Comparison of ENCODE assay signal across 8 cellular contexts in genomic region chr5:142324377-142324870, GRCh38. TPM values are rescaled to one million over a fixed set of nuclear protein-coding genes. Genes with fewer than 3 reads are reported as not detected.
DNase-seq lines count a peak whose midpoint lies in the region; ATAC-seq and TF ChIP-seq lines count a peak whose summit lies in the region.

No MANE protein-coding gene starts in this region.

- H3K9me3 ChIP-seq in esophagus squamous epithelium = no peaks in the 10 kb centered on the region
- no peaks in the 10 kb centered on the region for H3K9me3 ChIP-seq in osteoblast (ENCODE audit: low read depth, low read length)

- H4K20me1 ChIP-seq in osteoblast (ENCODE audit: insufficient read depth, low read length) = peaks cover 28% of the 10 kb centered on the region

- POLR2A ChIA-PET in T-cell (lab: Charles Lee) = interaction anchor here in 1 of 2 donors (0.6 to 0.7 kb wide), 2 partner anchors 16 to 150 kb away, joined by 3 read pairs; no protein-coding TSS in a partner anchor

- peak overlapping the region; percentile 76 to 89 (median 86) for H3K27ac ChIP-seq in esophagus squamous epithelium
- H3K27ac ChIP-seq in osteoblast (ENCODE audit: low read depth, low read length) = peak overlapping the region; percentile 95

- 1 to 5% methylated on average over 13 to 33 of the region's 42 CpGs for WGBS in esophagus squamous epithelium, 2 donors

- CTCF ChIA-PET in T-cell (lab: Charles Lee) = interaction anchor here (0.6 to 0.7 kb wide), 5 partner anchors 98 to 1504 kb away, joined by 3 to 7 read pairs (median 4); no protein-coding TSS in a partner anchor

- DNase-seq in AG09319 (ENCODE audit: extremely low read depth, low read depth) = no peak
- DNase-seq in T-cell = peak in 9 of 34 experiments; percentile 1 to 38 (median 7)
- no peak for DNase-seq in esophagus squamous epithelium (lab: John Stamatoyannopoulos, UW)
- DNase-seq in osteoblast (ENCODE audit: insufficient read length, low spot score, missing footprints) = peak; percentile 84
- DNase-seq in NCI-H1092 (lab: John Stamatoyannopoulos, UW) = no peak

- H3K4me1 Mint-ChIP-seq in T-cell = peaks cover 32 to 40% (median 34%) of the 10 kb centered on the region in 3 donors

- no peak for TF ChIP-seq POLR2A in esophagus squamous epithelium (IDR thresholded peaks at IDR 0.05)

- peaks cover 79% of the 10 kb centered on the region for H3K79me2 ChIP-seq in osteoblast (ENCODE audit: insufficient read depth, low read length)

- peak; percentile 34 for ATAC-seq in GM18861 (IDR thresholded peaks at IDR 0.05; ENCODE audit: unreplicated experiment)
- peak; percentile 40 for ATAC-seq in HG03066 (IDR thresholded peaks at IDR 0.05; ENCODE audit: low read depth, unreplicated experiment)
- peak; percentile 60 to 76 (median 63) for ATAC-seq in T-cell (replicated peaks in 1 of 4)
- ATAC-seq in HG03025 (IDR thresholded peaks at IDR 0.05; ENCODE audit: low FRiP score, unreplicated experiment) = no peak

- H3K9me3 Mint-ChIP-seq in T-cell = no peaks in the 10 kb centered on the region

- H3K4me1 ChIP-seq in esophagus squamous epithelium = peaks cover 22 to 77% (median 23%) of the 10 kb centered on the region in 3 donors
- peaks cover 64% of the 10 kb centered on the region for H3K4me1 ChIP-seq in osteoblast (ENCODE audit: insufficient read depth, low read length)

- intact Hi-C loops in esophagus squamous epithelium (cut with DNase I) = no loop called here

- peaks cover 0 to 71% (median 2%) of the 10 kb centered on the region in 4 donors for H3K27me3 ChIP-seq in esophagus squamous epithelium
- H3K27me3 ChIP-seq in osteoblast (ENCODE audit: insufficient read depth, low read length) = no peaks in the 10 kb centered on the region

- peak overlapping the region; percentile 83 for H2AFZ ChIP-seq in osteoblast (ENCODE audit: low read length)

- H3K36me3 ChIP-seq in esophagus squamous epithelium (no peaks in the 10 kb centered on the region), osteoblast (ENCODE audit: insufficient read depth, low read length) (no peaks in the 10 kb centered on the region)

- no peaks in the 10 kb centered on the region for H3K36me3 Mint-ChIP-seq in T-cell

- H3K27me3 Mint-ChIP-seq in T-cell = peaks cover 60 to 76% of the 10 kb centered on the region in 2 donors

- H3K4me3 ChIP-seq in esophagus squamous epithelium (peak overlapping the region; percentile 47 to 72 (median 60)), osteoblast (ENCODE audit: insufficient read depth, low read length) (peak overlapping the region; percentile 89)

- TF ChIP-seq CTCF in AG09319 (IDR thresholded peaks at IDR 0.05; ENCODE audit: low read depth, low read length) = peak; percentile 23
- peak in 4 of 6 experiments; percentile 22 to 41 (median 31) for TF ChIP-seq CTCF in esophagus squamous epithelium (IDR thresholded peaks at IDR 0.05)
- no peak for TF ChIP-seq CTCF in osteoblast (IDR thresholded peaks at IDR 0.05; ENCODE audit: extremely low read depth, low read depth, low read length)

- no peak overlapping the region for H3K27ac Mint-ChIP-seq in T-cell

- peak overlapping the region; percentile 93 for H3K4me2 ChIP-seq in osteoblast (ENCODE audit: insufficient read depth, low read length)

- H3K4me3 Mint-ChIP-seq in T-cell = peak overlapping the region; percentile 74 to 90 (median 84)

RNA-seq across cellular contexts. Expression of gene SPRY4, which starts 0.4 kb away (rescaled TPM):
- total RNA-seq in T-cell (under 1 TPM in 4 of 5 donors, not detected in 1; 0.10 to 0.57 (median 0.28) TPM), esophagus squamous epithelium (1 to 10 TPM; 1.9 to 7.1 (median 4.4) TPM), osteoblast (5.4 and 5.9 TPM in 2 replicates)
